In the genomic region with DNA sequence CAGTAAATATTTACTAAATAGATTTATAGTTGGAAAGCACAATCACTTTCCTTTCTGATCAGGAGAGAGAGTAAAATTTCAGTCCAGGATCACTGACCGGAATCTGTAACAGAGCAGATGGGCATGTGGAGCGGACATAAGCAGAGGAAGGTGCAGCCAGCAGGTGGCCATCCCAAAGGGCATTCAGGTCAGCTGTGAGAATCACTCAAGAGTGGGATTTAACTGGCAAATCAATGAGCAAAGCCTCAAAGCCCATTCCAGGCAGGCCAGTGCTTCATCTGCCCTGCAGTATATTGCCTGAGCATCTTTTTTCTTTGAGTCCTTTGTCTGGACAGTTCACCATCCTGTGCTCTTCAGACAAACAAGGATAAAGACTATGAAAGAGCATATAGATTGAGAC, we compare ENCODE assay signal across 22 cellular contexts.
DNase-seq lines count a peak whose midpoint lies in the region; ATAC-seq and TF ChIP-seq lines count a peak whose summit lies in the region.
"Had no signal": no experiment of that assay in that cellular context is flagged by ENCODE, and none has a peak within 500 bp of the region (broad histone marks: within the 10 kb centered on the region; RNA-seq: fewer than 3 reads in every experiment).

No MANE protein-coding gene starts in this region.

- no peaks in the 10 kb centered on the region for H3K36me3 ChIP-seq in muscle layer of duodenum (ENCODE audit: control insufficient read depth in 1 of 2, insufficient read depth in 2 of 2, low read length in 2 of 2)
- H3K36me3 ChIP-seq in transverse colon, result no peaks in the 10 kb centered on the region

- DNase-seq in DMS53 (lab: John Stamatoyannopoulos, UW) (peak; percentile 13), DMS53 treated with DMSO at 0.1 percent for 48 hours (lab: John Stamatoyannopoulos, UW; ENCODE audit: unreplicated experiment) (no peak), cerebellar cortex (ENCODE audit: low spot score) (peak; percentile 69), transverse colon (no peak), NCI-H1436 (lab: John Stamatoyannopoulos, UW) (no peak)
- DNase-seq: activated CD8-positive, alpha-beta T cell treated with anti-CD3 and anti-CD28 coated beads for 36 hours; activated naive CD4-positive, alpha-beta T cell; activated T-cell treated with anti-CD3 and anti-CD28 coated beads, Interleukin-2, amount 50 U/mL, for 1 hour; AML-193; caudate nucleus; CD8-positive, alpha-beta memory T cell; foreskin melanocyte; H9; Kasumi-1; NCI-H1105; NCI-H2081 treated with DMSO at 0.1 percent for 48 hours had no signal

- ATAC-seq in HG02588 (IDR thresholded peaks at IDR 0.05; ENCODE audit: unreplicated experiment) (no peak), HG02571 (IDR thresholded peaks at IDR 0.05; ENCODE audit: unreplicated experiment) (no peak)
- ATAC-seq: activated CD4-positive, CD25-positive, alpha-beta regulatory T cell treated with anti-CD3 and anti-CD28 coated beads, Interleukin-2, amount 50 U/mL, for 24 hours; activated CD8-positive, alpha-beta T cell treated with anti-CD3 and anti-CD28 coated beads for 36 hours had no signal

- H3K27me3 ChIP-seq in muscle layer of duodenum (ENCODE audit: low read depth, low read length) (no peaks in the 10 kb centered on the region), transverse colon (no peaks in the 10 kb centered on the region)

- H3K4me3 ChIP-seq in muscle layer of duodenum (ENCODE audit: low read depth in 1 of 2, low read length in 2 of 2) (no peak overlapping the region), transverse colon (no peak overlapping the region)

- no peak for TF ChIP-seq CTCF in transverse colon (IDR thresholded peaks at IDR 0.05)

- H3K4me1 ChIP-seq in muscle layer of duodenum (ENCODE audit: control insufficient read depth in 1 of 2, insufficient read depth in 2 of 2, low read length in 2 of 2) (peaks cover 15 to 26% of the 10 kb centered on the region in 2 donors), transverse colon (peaks cover 11 to 34% (median 15%) of the 10 kb centered on the region in 4 donors)

- no peak for TF ChIP-seq POLR2A in transverse colon (IDR thresholded peaks at IDR 0.05)

- intact Hi-C loops in transverse colon (cut with DNase I; ENCODE audit: low total_unique reads), result no loop called here

- TF ChIP-seq EP300 in transverse colon (IDR thresholded peaks at IDR 0.05; ENCODE audit: low read depth), result no peak

- WGBS in transverse colon (ENCODE audit: low coverage in 1 of 2), 2 donors, result 89 to 92% methylated on average over 2 of the region's 2 CpGs

- H3K9me3 ChIP-seq in muscle layer of duodenum (ENCODE audit: control insufficient read depth in 1 of 2, low read length in 2 of 2) (no peaks in the 10 kb centered on the region), transverse colon (no peaks in the 10 kb centered on the region)

- H3K27ac ChIP-seq in muscle layer of duodenum (ENCODE audit: low read length) (peak overlapping the region; percentile 58), transverse colon (peak overlapping the region; percentile 54 to 62 (median 57))
- H3K27ac ChIP-seq: 22Rv1, RWPE1 had no signal

- in situ Hi-C loops in transverse colon (cut with MboI; ENCODE audit: low pct_ligation_motif_present in 1 of 4, low pct_unique_long_range_greater_than_20kb in 1 of 4, low sequenced_read_pairs in 3 of 4), result no loop called here

Comparison
In these comparisons a context has a peak if more than half of its experiments do, and no peak if none do; other contexts are left out.
1. DNase-seq: peak in DMS53 (single experiment) and cerebellar cortex (single experiment); none in DMS53 treated with DMSO at 0.1 percent for 48 hours (single experiment), transverse colon (single experiment) and NCI-H1436 (single experiment).